In genomic region chr2:53819627-53820026, GRCh38 we compare ENCODE assay signal across 29 cellular contexts. TPM values are rescaled to one million over a fixed set of nuclear protein-coding genes. Genes with fewer than 3 reads are reported as not detected.
"Had no signal": no experiment of that assay in that cellular context is flagged by ENCODE, and none has a peak within 500 bp of the region (broad histone marks: within the 10 kb centered on the region; RNA-seq: fewer than 3 reads in every experiment).

No MANE protein-coding gene starts in this region.

- H3K4me1 ChIP-seq: esophagus squamous epithelium, heart right ventricle, psoas muscle, sigmoid colon, spleen, tibial nerve, upper lobe of left lung had no signal

- H3K9me3 ChIP-seq: esophagus squamous epithelium, heart right ventricle, psoas muscle, sigmoid colon, spleen, thoracic aorta, tibial nerve, upper lobe of left lung had no signal

- DNase-seq: dermis blood vessel endothelial cell; effector memory CD8-positive, alpha-beta T cell; erythroblast; esophagus squamous epithelium; foreskin melanocyte; glutamatergic neuron; heart right ventricle; hippocampal formation; immature natural killer cell; islet precursor cell; naive thymus-derived CD4-positive, alpha-beta T cell; nucleus accumbens; posterior cingulate gyrus; psoas muscle; right cardiac atrium; sigmoid colon; spleen; stimulated activated CD4-positive, alpha-beta T cell treated with anti-CD3 and anti-CD28 coated beads, Interleukin-4, amount 100 ng/mL, for 4 hours; stimulated activated naive B cell treated with anti-CD40 and anti-IgM and Interleukin-4, amounts not matched to agents 10 μg/mL and 1 μg/mL and 100 μg/mL, for 72 hours; upper lobe of left lung had no signal

- H3K9me3 Mint-ChIP-seq: effector memory CD8-positive, alpha-beta T cell; immature natural killer cell; memory B cell; naive thymus-derived CD4-positive, alpha-beta T cell; nephron; stimulated activated naive B cell treated with anti-CD40 and anti-IgM and Interleukin-4, amounts not matched to agents 10 μg/mL and 1 μg/mL and 100 μg/mL, for 72 hours; stimulated activated naive CD8-positive, alpha-beta T cell treated with anti-CD3 and anti-CD28 coated beads, Interleukin-15, Interleukin-2, amounts not matched to agents 100 ng/mL and 50 ng/mL, for 24 hours had no signal

- H3K27me3 ChIP-seq: esophagus squamous epithelium, heart right ventricle, sigmoid colon, spleen, tibial nerve, upper lobe of left lung had no signal

- H3K4me1 Mint-ChIP-seq: immature natural killer cell; memory B cell; naive thymus-derived CD4-positive, alpha-beta T cell; nephron; stimulated activated naive B cell treated with anti-CD40 and anti-IgM and Interleukin-4, amounts not matched to agents 10 μg/mL and 1 μg/mL and 100 μg/mL, for 72 hours had no signal

- H3K4me3 ChIP-seq: coronary artery, esophagus squamous epithelium, heart right ventricle, lung, psoas muscle, sigmoid colon, spleen, thoracic aorta, tibial nerve, upper lobe of left lung had no signal

- H3K27ac ChIP-seq: coronary artery, esophagus squamous epithelium, heart right ventricle, psoas muscle, sigmoid colon, spleen, thoracic aorta, tibial nerve, upper lobe of left lung had no signal

- H3K4me3 Mint-ChIP-seq: effector memory CD8-positive, alpha-beta T cell; immature natural killer cell; memory B cell; naive thymus-derived CD4-positive, alpha-beta T cell; nephron; stimulated activated naive B cell treated with anti-CD40 and anti-IgM and Interleukin-4, amounts not matched to agents 10 μg/mL and 1 μg/mL and 100 μg/mL, for 72 hours; stimulated activated naive CD8-positive, alpha-beta T cell treated with anti-CD3 and anti-CD28 coated beads, Interleukin-15, Interleukin-2, amounts not matched to agents 100 ng/mL and 50 ng/mL, for 24 hours had no signal

- H3K27me3 Mint-ChIP-seq: effector memory CD8-positive, alpha-beta T cell; memory B cell; naive thymus-derived CD4-positive, alpha-beta T cell; stimulated activated naive B cell treated with anti-CD40 and anti-IgM and Interleukin-4, amounts not matched to agents 10 μg/mL and 1 μg/mL and 100 μg/mL, for 72 hours; stimulated activated naive CD8-positive, alpha-beta T cell treated with anti-CD3 and anti-CD28 coated beads, Interleukin-15, Interleukin-2, amounts not matched to agents 100 ng/mL and 50 ng/mL, for 24 hours had no signal

- FAIRE-seq: endometrium, urothelium cell line had no signal

- ATAC-seq: effector memory CD8-positive, alpha-beta T cell; heart right ventricle; naive thymus-derived CD4-positive, alpha-beta T cell; psoas muscle; right cardiac atrium; stimulated activated naive B cell treated with anti-CD40 and anti-IgM and Interleukin-4, amounts not matched to agents 10 μg/mL and 1 μg/mL and 100 μg/mL, for 72 hours had no signal

- H3K27ac Mint-ChIP-seq: nephron; stimulated activated naive CD8-positive, alpha-beta T cell treated with anti-CD3 and anti-CD28 coated beads, Interleukin-15, Interleukin-2, amounts not matched to agents 100 ng/mL and 50 ng/mL, for 24 hours had no signal

RNA-seq across cellular contexts. Expression of gene GPR75, which starts 40.1 kb away (rescaled TPM):
- polyA plus RNA-seq: immature natural killer cell had no signal
